Comparison of ENCODE assay signal across 24 cellular contexts in genomic region chrX:138945219-138945618, GRCh38.
DNase-seq lines count a peak whose midpoint lies in the region; ATAC-seq, FAIRE-seq and TF ChIP-seq lines count a peak whose summit lies in the region.
"Had no signal": no experiment of that assay in that cellular context is flagged by ENCODE, and none has a peak within 500 bp of the region (broad histone marks: within the 10 kb centered on the region; RNA-seq: fewer than 3 reads in every experiment).

No MANE protein-coding gene starts in this region.

- H3K27ac Mint-ChIP-seq in astrocyte (ENCODE audit: unreplicated experiment), result no peak overlapping the region

- no peaks in the 10 kb centered on the region for H3K9me3 ChIP-seq in astrocyte (ENCODE audit: insufficient read depth, low read depth, low read length)
- H3K9me3 ChIP-seq: mucosa of descending colon, stomach had no signal

- H3K36me3 ChIP-seq in astrocyte (ENCODE audit: insufficient read depth, low read length), result no peaks in the 10 kb centered on the region
- H3K36me3 ChIP-seq: stomach had no signal

- no peak overlapping the region for H3K4me3 ChIP-seq in astrocyte (ENCODE audit: insufficient read depth, low read depth, low read length)
- H3K4me3 ChIP-seq: mucosa of descending colon, stomach had no signal

- no peak overlapping the region for H3K27ac ChIP-seq in astrocyte (ENCODE audit: low read depth, low read length)
- H3K27ac ChIP-seq: HL-60, stomach had no signal

- H3K9me3 Mint-ChIP-seq in astrocyte (ENCODE audit: unreplicated experiment), result no peaks in the 10 kb centered on the region
- H3K9me3 Mint-ChIP-seq: activated T-cell treated with anti-CD3 and anti-CD28 coated beads, Interleukin-2, amount 50 U/mL, for 4 hours; central memory CD8-positive, alpha-beta T cell had no signal

- TF ChIP-seq CTCF in astrocyte (IDR thresholded peaks at IDR 0.05; ENCODE audit: insufficient read depth, low read depth, low read length), result no peak

- ATAC-seq in HG02678 (IDR thresholded peaks at IDR 0.05; ENCODE audit: unreplicated experiment), result no peak
- no peak for ATAC-seq in GM18520 (IDR thresholded peaks at IDR 0.05; ENCODE audit: unreplicated experiment)
- ATAC-seq: activated T-cell treated with anti-CD3 and anti-CD28 coated beads, Interleukin-2, amount 50 U/mL, for 4 hours; left ventricle myocardium superior; mucosa of descending colon had no signal

- H2AFZ ChIP-seq in astrocyte (ENCODE audit: low read depth, low read length), result no peak overlapping the region

- no peaks in the 10 kb centered on the region for H3K79me2 ChIP-seq in astrocyte (ENCODE audit: insufficient read depth, low read length)

- no peaks in the 10 kb centered on the region for H4K20me1 ChIP-seq in astrocyte (ENCODE audit: insufficient read depth, low read length)

- peak; percentile 15 for DNase-seq in AG20443 (ENCODE audit: low spot score)
- DNase-seq in M059J (ENCODE audit: low read depth), result peak; percentile 91
- peak; percentile 69 for DNase-seq in astrocyte (ENCODE audit: low read depth)
- peak; percentile 44 for DNase-seq in kidney tubule cell (ENCODE audit: low spot score)
- no peak for DNase-seq in NCI-H748 (lab: John Stamatoyannopoulos, UW; ENCODE audit: unreplicated experiment)
- DNase-seq in NCI-H146 treated with DMSO at 0.1 percent for 48 hours (lab: John Stamatoyannopoulos, UW; ENCODE audit: unreplicated experiment), result no peak
- DNase-seq: activated CD4-positive, alpha-beta T cell treated with anti-CD3 and anti-CD28 coated beads for 1 hour; activated CD8-positive, alpha-beta memory T cell treated with anti-CD3 and anti-CD28 coated beads for 24 hours; activated naive CD4-positive, alpha-beta T cell treated with Interleukin-2 at 50 U/mL for 16 hours; activated T-cell treated with anti-CD3 and anti-CD28 coated beads, Interleukin-2, amount 50 U/mL, for 4 hours; amniotic stem cell; DMS79; H9; left ventricle myocardium superior; mucosa of descending colon; NCI-H1930; NCI-H226; RPMI8226; stimulated activated CD4-positive, alpha-beta T cell treated with anti-CD3 and anti-CD28 coated beads, Interleukin-4, amount 100 ng/mL, for 4 hours; stomach had no signal

- H3K27me3 Mint-ChIP-seq in astrocyte (ENCODE audit: low read depth, unreplicated experiment), result no peaks in the 10 kb centered on the region
- H3K27me3 Mint-ChIP-seq: central memory CD8-positive, alpha-beta T cell had no signal

- no peak overlapping the region for H3K4me3 Mint-ChIP-seq in astrocyte (ENCODE audit: unreplicated experiment)
- H3K4me3 Mint-ChIP-seq: activated T-cell treated with anti-CD3 and anti-CD28 coated beads, Interleukin-2, amount 50 U/mL, for 4 hours; central memory CD8-positive, alpha-beta T cell; H9 had no signal

- H3K4me1 Mint-ChIP-seq in astrocyte (ENCODE audit: low read depth, unreplicated experiment), result no peaks in the 10 kb centered on the region
- H3K4me1 Mint-ChIP-seq: central memory CD8-positive, alpha-beta T cell had no signal

- no peaks in the 10 kb centered on the region for H3K27me3 ChIP-seq in astrocyte (ENCODE audit: insufficient read depth, low read length)
- H3K27me3 ChIP-seq: stomach had no signal

- H3K4me1 ChIP-seq in astrocyte (ENCODE audit: insufficient read depth, low read length), result no peaks in the 10 kb centered on the region
- H3K4me1 ChIP-seq: stomach had no signal

- peak; percentile 96 for FAIRE-seq in astrocyte (lab: Jason Lieb, UNC)

- H3K9ac ChIP-seq in astrocyte (ENCODE audit: low read length), result no peak overlapping the region

- H3K4me2 ChIP-seq in astrocyte (ENCODE audit: low read length), result no peak overlapping the region

- H3K36me3 Mint-ChIP-seq in astrocyte (ENCODE audit: low read depth, unreplicated experiment), result no peaks in the 10 kb centered on the region

Comparison
In these comparisons a context has a peak if more than half of its experiments do, and no peak if none do; other contexts are left out.
1. DNase-seq: peak in AG20443 (single experiment), M059J (single experiment), astrocyte (single experiment) and kidney tubule cell (single experiment); none in NCI-H748 (single experiment) and NCI-H146 treated with DMSO at 0.1 percent for 48 hours (single experiment).